1 cellular context compared by ENCODE assay signal in genomic region chr11:33723238-33723881, GRCh38.
TF ChIP-seq lines count a peak whose summit lies in the region.

No MANE protein-coding gene starts in this region.

TF ChIP-seq in K562, 482 proteins besides CTCF, POLR2A, EP300 and RAD21 (continued from another document):
- no peak for TF ChIP-seq GTF2E2 (tag; IDR thresholded peaks at IDR 0.05)
- peak; percentile 50 to 67; a peak in 3 of 4 replicates for TF ChIP-seq KDM1A (IDR thresholded peaks at IDR 0.05)
- TF ChIP-seq SMAD1 (IDR thresholded peaks at IDR 0.05; ENCODE audit: low read depth, low read length, partially characterized antibody): no peak
- TF ChIP-seq AFF4 (CRISPR knock-in tag; IDR thresholded peaks at IDR 0.05): no peak
- TF ChIP-seq ZBTB12 (CRISPR knock-in tag; IDR thresholded peaks at IDR 0.05): no peak
- no peak for TF ChIP-seq ZNF75A (CRISPR knock-in tag; IDR thresholded peaks at IDR 0.05)
- TF ChIP-seq TOE1 (IDR thresholded peaks at IDR 0.05; ENCODE audit: borderline replicate concordance): no peak
- TF ChIP-seq TOE1 (CRISPR knock-in tag; IDR thresholded peaks at IDR 0.05; ENCODE audit: borderline replicate concordance, low read depth): no peak
- no peak for TF ChIP-seq GABPB1 (CRISPR knock-in tag; IDR thresholded peaks at IDR 0.05)
- no peak for TF ChIP-seq HOMEZ (CRISPR knock-in tag; IDR thresholded peaks at IDR 0.05)
- TF ChIP-seq ZNF589 (CRISPR knock-in tag; IDR thresholded peaks at IDR 0.05; ENCODE audit: low read depth): no peak
- TF ChIP-seq PBX2 (CRISPR knock-in tag; IDR thresholded peaks at IDR 0.05; ENCODE audit: low read depth): no peak
- TF ChIP-seq PBX2 (tag; conservative IDR thresholded peaks at IDR 0.05; ENCODE audit: low read depth): no peak; the same call in 1 of the 2 replicates
- TF ChIP-seq ZNF316 (IDR thresholded peaks at IDR 0.05): peak; percentile 93
- no peak for TF ChIP-seq WHSC1 (IDR thresholded peaks at IDR 0.05; ENCODE audit: low read length)
- TF ChIP-seq TAF15 (IDR thresholded peaks at IDR 0.05; ENCODE audit: low read depth, low read length): no peak
- peak; percentile 58; the same call in 1 of the 2 replicates for TF ChIP-seq JUNB (CRISPR knock-in tag; conservative IDR thresholded peaks at IDR 0.05)
- TF ChIP-seq ELK3 (CRISPR knock-in tag; IDR thresholded peaks at IDR 0.05): no peak
TF ChIP-seq in K562: peak in this region for 65.
